Comparison of ENCODE assay signal across 1 cellular context in genomic region chr3:104952587-104952986, GRCh38.
A peak's percentile ranks its signal among the peaks of the same experiment; 100 is the strongest.
TF ChIP-seq lines count a peak whose summit lies in the region.

No MANE protein-coding gene starts in this region.

TF ChIP-seq in endothelial cell of umbilical vein, 7 proteins besides CTCF, POLR2A, EP300 and RAD21:
- no peak for TF ChIP-seq MAX (IDR thresholded peaks at IDR 0.05; ENCODE audit: insufficient read depth, insufficient read length)
- no peak for TF ChIP-seq EZH2 (IDR thresholded peaks at IDR 0.05; ENCODE audit: borderline replicate concordance, low read depth, low read length, severe bottlenecking)
- peak; percentile 28 for TF ChIP-seq GATA2 (IDR thresholded peaks at IDR 0.05; ENCODE audit: insufficient read depth, insufficient read length, low read depth, low read length)
